Comparison of ENCODE assay signal across 16 cellular contexts in genomic region chr11:79617561-79617960, GRCh38.
DNase-seq lines count a peak whose midpoint lies in the region; ATAC-seq and TF ChIP-seq lines count a peak whose summit lies in the region.
"Had no signal": no experiment of that assay in that cellular context is flagged by ENCODE, and none has a peak within 500 bp of the region (broad histone marks: within the 10 kb centered on the region; RNA-seq: fewer than 3 reads in every experiment).

No MANE protein-coding gene starts in this region.

- dilution Hi-C loops in IMR-90 (cut with HindIII; ENCODE audit: low sequenced_read_pairs, unreplicated experiment): no loop called here

- TF ChIP-seq CTCF in IMR-90 (conservative IDR thresholded peaks at IDR 0.05; ENCODE audit: low read depth, low read length): no peak
- TF ChIP-seq CTCF in epithelial cell of esophagus (IDR thresholded peaks at IDR 0.05; ENCODE audit: insufficient read depth, low read depth, low read length, missing control alignments): no peak
- TF ChIP-seq CTCF in type B pancreatic cell (conservative IDR thresholded peaks at IDR 0.05): no peak

- DNase-seq in IMR-90: no peak
- peak; percentile 29 for DNase-seq in epithelial cell of esophagus (ENCODE audit: low read depth)
- peak; percentile 67 for DNase-seq in kidney glomerular epithelial cell (lab: John Stamatoyannopoulos, UW)
- no peak for DNase-seq in type B pancreatic cell (ENCODE audit: extremely low spot score, unreplicated experiment)
- DNase-seq in cerebellum (ENCODE audit: low spot score): no peak
- DNase-seq: GOT3, MG63, NCI-H1092, NCI-H1694, NCI-H2107, NCI-H2227 treated with DMSO at 0.1 percent for 48 hours, NCI-H524 treated with DMSO at 0.1 percent for 48 hours, SHP77 had no signal

- 0 out of 2 replicates have a peak, but pooled peaks cover 1% of the 10 kb centered on the region for H3K27me3 ChIP-seq in IMR-90 (ENCODE audit: control insufficient read depth, insufficient read depth, low read length)
- H3K27me3 ChIP-seq: MG63 had no signal

- no peak overlapping the region for H4K5ac ChIP-seq in IMR-90 (ENCODE audit: low read depth, low read length)

- TF ChIP-seq POLR2A in IMR-90 (IDR thresholded peaks at IDR 0.05; ENCODE audit: low read depth, low read length): no peak

- H3K9ac ChIP-seq in IMR-90 (ENCODE audit: low read depth, low read length): no peak overlapping the region

- no peak overlapping the region for H3K4me3 Mint-ChIP-seq in type B pancreatic cell

- peak overlapping the region; percentile 10 for H3K27ac Mint-ChIP-seq in type B pancreatic cell

- H3K36me3 ChIP-seq in IMR-90 (ENCODE audit: control insufficient read depth, insufficient read depth, low read length): no peaks in the 10 kb centered on the region
- H3K36me3 ChIP-seq: MG63 had no signal

- H3K36me3 Mint-ChIP-seq in type B pancreatic cell: no peaks in the 10 kb centered on the region

- no peaks in the 10 kb centered on the region for H3K9me3 Mint-ChIP-seq in type B pancreatic cell

- H3K9me3 ChIP-seq in IMR-90 (ENCODE audit: control insufficient read depth, insufficient read depth, low read length): no peaks in the 10 kb centered on the region
- H3K9me3 ChIP-seq: MG63 had no signal

- CTCF ChIA-PET in IMR-90 (lab: Yijun Ruan, JAX): no interaction called here

- H3K27me3 Mint-ChIP-seq in type B pancreatic cell: peaks cover 12% of the 10 kb centered on the region

- no peak overlapping the region for H4K91ac ChIP-seq in IMR-90 (ENCODE audit: insufficient read depth, low read depth, low read length)

- no peak overlapping the region for H2AK9ac ChIP-seq in IMR-90 (replicated peaks; ENCODE audit: low read depth, low read length, poor library complexity)

- no peak overlapping the region for H3K56ac ChIP-seq in IMR-90 (ENCODE audit: extremely low read depth, insufficient read depth, low read length)

- H3K4me3 ChIP-seq in IMR-90 (ENCODE audit: insufficient read depth, low read depth, low read length) (no peak overlapping the region), epithelial cell of esophagus (ENCODE audit: low read length) (no peak overlapping the region)
- H3K4me3 ChIP-seq: MG63 had no signal

- no peak overlapping the region for H3K27ac ChIP-seq in IMR-90 (ENCODE audit: insufficient read depth, low read length)
- H3K27ac ChIP-seq: C4-2B had no signal

- ATAC-seq in IMR-90 (ENCODE audit: low read depth): no peak
- ATAC-seq in HG03045 (IDR thresholded peaks at IDR 0.05; ENCODE audit: unreplicated experiment): no peak
- no peak for ATAC-seq in HG03135 (IDR thresholded peaks at IDR 0.05; ENCODE audit: unreplicated experiment)

- H2AFZ ChIP-seq in IMR-90 (replicated peaks; ENCODE audit: low read length, poor library complexity): peak overlapping the region; percentile 6

- no peak overlapping the region for H2BK5ac ChIP-seq in IMR-90 (ENCODE audit: low read depth, low read length, poor library complexity, severe bottlenecking)

- H2BK15ac ChIP-seq in IMR-90 (ENCODE audit: low read depth, low read length): no peak overlapping the region

- no peaks in the 10 kb centered on the region for H3K4me1 ChIP-seq in IMR-90 (ENCODE audit: control insufficient read depth, insufficient read depth, low read length)

- POLR2A ChIA-PET in IMR-90 (lab: Charles Lee; ENCODE audit: unreplicated experiment): no interaction called here

- H3K23ac ChIP-seq in IMR-90 (ENCODE audit: low read depth, low read length): no peak overlapping the region

- in situ Hi-C loops in IMR-90 (cut with MboI; ENCODE audit: low sequenced_read_pairs): no loop called here

- H4K8ac ChIP-seq in IMR-90 (ENCODE audit: low read depth in 2 of 2, low read length in 2 of 2): no peak overlapping the region

- no peaks in the 10 kb centered on the region for H3K79me1 ChIP-seq in IMR-90 (ENCODE audit: low read depth in 1 of 2, low read length in 2 of 2)

- H4K20me1 ChIP-seq in IMR-90 (ENCODE audit: insufficient read depth, low read length): no peaks in the 10 kb centered on the region

- no peak overlapping the region for H2BK120ac ChIP-seq in IMR-90 (ENCODE audit: low read depth, low read length)

- peaks cover 4% of the 10 kb centered on the region for H3K4me1 Mint-ChIP-seq in type B pancreatic cell (ENCODE audit: unreplicated experiment)

- intact Hi-C loops in IMR-90 (cut with micrococcal nuclease): no loop called here

- H3K9me1 ChIP-seq in IMR-90 (ENCODE audit: insufficient read depth, low read length): no peaks in the 10 kb centered on the region

- no CpG with 5 or more reads among the region's 3 CpGs for WGBS in IMR-90 (ENCODE audit: extremely low coverage in 2 of 2, insufficient read length in 1 of 2), 2 experiments

- H3K18ac ChIP-seq in IMR-90 (ENCODE audit: low read depth, low read length): no peak overlapping the region

- BruUV-seq in IMR-90 (replicated peaks; lab: Mats Ljungman, UMichigan): no TSS peak

- H3K4ac ChIP-seq in IMR-90 (ENCODE audit: low read depth, low read length): no peak overlapping the region

- no peak overlapping the region for H3K4me2 ChIP-seq in IMR-90 (ENCODE audit: low read depth, low read length)

- TF ChIP-seq RAD21 in IMR-90 (IDR thresholded peaks at IDR 0.05; ENCODE audit: low read length): no peak

- no peak overlapping the region for H2AK5ac ChIP-seq in IMR-90 (ENCODE audit: low read depth, low read length)

- H2BK20ac ChIP-seq in IMR-90 (ENCODE audit: low read depth, low read length): no peak overlapping the region

- H3K14ac ChIP-seq in IMR-90 (replicated peaks; ENCODE audit: low read depth, low read length): no peak overlapping the region

TF ChIP-seq in IMR-90, 13 proteins besides CTCF, POLR2A, EP300 and RAD21:
- no peak for TF ChIP-seq ELK1 (IDR thresholded peaks at IDR 0.05; ENCODE audit: borderline replicate concordance, low read depth, low read length)
- TF ChIP-seq NFE2L2 (IDR thresholded peaks at IDR 0.05; ENCODE audit: low read depth, low read length): no peak
- TF ChIP-seq RFX5 (IDR thresholded peaks at IDR 0.05; ENCODE audit: low read depth, low read length): no peak
- no peak for TF ChIP-seq FOS (IDR thresholded peaks at IDR 0.05; ENCODE audit: low read depth, low read length)
- no peak for TF ChIP-seq RCOR1 (IDR thresholded peaks at IDR 0.05; ENCODE audit: insufficient replicate concordance, low read length)
- TF ChIP-seq USF2 (IDR thresholded peaks at IDR 0.05; ENCODE audit: low read depth, low read length): no peak
- no peak for TF ChIP-seq MAZ (IDR thresholded peaks at IDR 0.05; ENCODE audit: borderline replicate concordance, low read depth, low read length)
- TF ChIP-seq SMC3 (IDR thresholded peaks at IDR 0.05; ENCODE audit: low read depth, low read length): no peak
- no peak for TF ChIP-seq MXI1 (IDR thresholded peaks at IDR 0.05; ENCODE audit: borderline replicate concordance, low read depth, low read length)
- TF ChIP-seq MAFK (IDR thresholded peaks at IDR 0.05; ENCODE audit: low read depth, low read length): no peak

Comparison
In these comparisons a context has a peak if more than half of its experiments do, and no peak if none do; other contexts are left out.
1. DNase-seq: peak in epithelial cell of esophagus (single experiment) and kidney glomerular epithelial cell (single experiment); none in IMR-90 (single experiment), type B pancreatic cell (single experiment) and cerebellum (single experiment).